ENCODE assay signal across 24 cellular contexts in genomic region chr5:135019314-135019713, GRCh38. TPM values are rescaled to one million over a fixed set of nuclear protein-coding genes. Genes with fewer than 3 reads are reported as not detected.
DNase-seq lines count a peak whose midpoint lies in the region; ATAC-seq and TF ChIP-seq lines count a peak whose summit lies in the region.
"Had no signal": no experiment of that assay in that cellular context is flagged by ENCODE, and none has a peak within 500 bp of the region (broad histone marks: within the 10 kb centered on the region; RNA-seq: fewer than 3 reads in every experiment).

No MANE protein-coding gene starts in this region.

- 88 to 96% methylated on average over 4 to 5 of the region's 5 CpGs for WGBS in endodermal cell (ENCODE audit: insufficient coverage in 1 of 2, insufficient read length in 1 of 2), 2 experiments
- WGBS in spleen, 5 donors = 80 to 97% (median 86%) methylated on average over 5 of the region's 5 CpGs
- WGBS in body of pancreas, 2 donors = 84 to 93% methylated on average over 3 to 5 of the region's 5 CpGs

- H3K9me3 ChIP-seq in endodermal cell (ENCODE audit: control insufficient read depth, low read length) (no peaks in the 10 kb centered on the region), spleen (no peaks in the 10 kb centered on the region), body of pancreas (no peaks in the 10 kb centered on the region)
- H3K9me3 ChIP-seq: BLaER1, HAP-1, thyroid gland had no signal

- no peak overlapping the region for H3K9ac ChIP-seq in endodermal cell (ENCODE audit: extremely low read depth, low read length, poor library complexity, severe bottlenecking)
- H3K9ac ChIP-seq: BLaER1 had no signal

- H3K36me3 ChIP-seq in endodermal cell (ENCODE audit: control insufficient read depth, insufficient read depth, low read length) (no peaks in the 10 kb centered on the region), spleen (no peaks in the 10 kb centered on the region), body of pancreas (replicated peaks in 1 of 2; ENCODE audit: insufficient read depth in 1 of 2, low read depth in 2 of 2) (no peaks in the 10 kb centered on the region)
- H3K36me3 ChIP-seq: BLaER1, brain microvascular endothelial cell, HAP-1, thyroid gland had no signal

- ATAC-seq in activated CD4-positive, CD25-positive, alpha-beta regulatory T cell treated with anti-CD3 and anti-CD28 coated beads, Interleukin-2, amount 50 U/mL, for 24 hours = no peak
- no peak for ATAC-seq in body of pancreas
- ATAC-seq: stimulated activated effector memory CD8-positive, alpha-beta T cell treated with anti-CD3 and anti-CD28 coated beads, Interleukin-12 subunit alpha, Interleukin-12 subunit beta, amount 100 ng/mL, for 72 hours had no signal

- H3K4me3 ChIP-seq in endodermal cell (ENCODE audit: low read length) (no peak overlapping the region), spleen (no peak overlapping the region), body of pancreas (no peak overlapping the region)
- H3K4me3 ChIP-seq: BLaER1, HAP-1, thyroid gland had no signal

- H3K4me3 Mint-ChIP-seq in endodermal cell = no peak overlapping the region
- H3K4me3 Mint-ChIP-seq: activated naive CD8-positive, alpha-beta T cell; dendritic cell treated with granulocyte-macrophage colony-stimulating factor and Interleukin-4, amounts not matched to agents 40 ng/mL and 50 ng/mL, for 4 days; neural crest cell; stimulated activated effector memory CD8-positive, alpha-beta T cell treated with anti-CD3 and anti-CD28 coated beads, Interleukin-12 subunit alpha, Interleukin-12 subunit beta, amount 100 ng/mL, for 72 hours had no signal

- peak; percentile 5 for DNase-seq in activated CD4-positive, CD25-positive, alpha-beta regulatory T cell treated with anti-CD3 and anti-CD28 coated beads, Interleukin-2, amount 50 U/mL, for 72 hours
- peak; percentile 8 for DNase-seq in NCI-H69 (lab: John Stamatoyannopoulos, UW)
- DNase-seq in endodermal cell = no peak
- peak; percentile 58 for DNase-seq in spleen
- DNase-seq in Kasumi-1 (lab: John Stamatoyannopoulos, UW) = no peak
- no peak for DNase-seq in GDM1 (lab: John Stamatoyannopoulos, UW)
- DNase-seq in body of pancreas = no peak
- DNase-seq: activated T-cell treated with anti-CD3 and anti-CD28 coated beads for 4 hours, brain microvascular endothelial cell, Calu3, NCI-H1105, NCI-H2107, RPMI8226, thyroid gland had no signal

- TF ChIP-seq POLR2A in spleen (IDR thresholded peaks at IDR 0.05) = no peak
- no peak for TF ChIP-seq POLR2A in body of pancreas (IDR thresholded peaks at IDR 0.05)

- H3K4me1 Mint-ChIP-seq in endodermal cell = no peaks in the 10 kb centered on the region
- H3K4me1 Mint-ChIP-seq: neural crest cell; stimulated activated effector memory CD8-positive, alpha-beta T cell treated with anti-CD3 and anti-CD28 coated beads, Interleukin-12 subunit alpha, Interleukin-12 subunit beta, amount 100 ng/mL, for 72 hours had no signal

- peaks cover 58% of the 10 kb centered on the region for H3K27me3 Mint-ChIP-seq in endodermal cell (ENCODE audit: insufficient read depth)

- H3K27me3 ChIP-seq in endodermal cell (ENCODE audit: control insufficient read depth, insufficient read depth, low read length, poor library complexity, severe bottlenecking) (peaks cover 18% of the 10 kb centered on the region), spleen (replicated peaks in 1 of 7) (peaks cover 0 to 5% (median 0%) of the 10 kb centered on the region in 7 donors), body of pancreas (no peaks in the 10 kb centered on the region)
- H3K27me3 ChIP-seq: BLaER1, thyroid gland had no signal

- TF ChIP-seq CTCF in endodermal cell (conservative IDR thresholded peaks at IDR 0.05) (peak; percentile 38), spleen (IDR thresholded peaks at IDR 0.05 in 8 of 11, conservative IDR thresholded peaks at IDR 0.05 in 3 of 11) (no peak), body of pancreas (IDR thresholded peaks at IDR 0.05) (no peak)

- H3K36me3 Mint-ChIP-seq in endodermal cell (ENCODE audit: low read depth) = no peaks in the 10 kb centered on the region
- H3K36me3 Mint-ChIP-seq: activated naive CD8-positive, alpha-beta T cell; stimulated activated effector memory CD8-positive, alpha-beta T cell treated with anti-CD3 and anti-CD28 coated beads, Interleukin-12 subunit alpha, Interleukin-12 subunit beta, amount 100 ng/mL, for 72 hours had no signal

- no peaks in the 10 kb centered on the region for H3K9me3 Mint-ChIP-seq in endodermal cell
- H3K9me3 Mint-ChIP-seq: dendritic cell treated with granulocyte-macrophage colony-stimulating factor and Interleukin-4, amounts not matched to agents 40 ng/mL and 50 ng/mL, for 4 days; neural crest cell; stimulated activated effector memory CD8-positive, alpha-beta T cell treated with anti-CD3 and anti-CD28 coated beads, Interleukin-12 subunit alpha, Interleukin-12 subunit beta, amount 100 ng/mL, for 72 hours had no signal

- H3K27ac ChIP-seq in endodermal cell (ENCODE audit: low read depth, low read length) = no peak overlapping the region
- no peak overlapping the region for H3K27ac ChIP-seq in spleen
- H3K27ac ChIP-seq in body of pancreas = no peak overlapping the region
- H3K27ac ChIP-seq: BLaER1, brain microvascular endothelial cell, epithelial cell of prostate, thyroid gland had no signal

- intact Hi-C loops in spleen (cut with DNase I; ENCODE audit: low total_unique reads) (no loop called here), body of pancreas (cut with DNase I) (no loop called here)

- H3K27ac Mint-ChIP-seq in endodermal cell = no peak overlapping the region
- H3K27ac Mint-ChIP-seq: activated naive CD8-positive, alpha-beta T cell; dendritic cell treated with granulocyte-macrophage colony-stimulating factor and Interleukin-4, amounts not matched to agents 40 ng/mL and 50 ng/mL, for 4 days; stimulated activated effector memory CD8-positive, alpha-beta T cell treated with anti-CD3 and anti-CD28 coated beads, Interleukin-12 subunit alpha, Interleukin-12 subunit beta, amount 100 ng/mL, for 72 hours had no signal

- H3K4me1 ChIP-seq in endodermal cell (ENCODE audit: control insufficient read depth, insufficient read depth, low read length) = no peaks in the 10 kb centered on the region
- H3K4me1 ChIP-seq in spleen = no peaks in the 10 kb centered on the region
- H3K4me1 ChIP-seq in body of pancreas = peaks cover 10% of the 10 kb centered on the region
- H3K4me1 ChIP-seq: BLaER1 had no signal

RNA-seq across cellular contexts. Expression of gene PITX1, which starts 14.7 kb away (rescaled TPM):
- total RNA-seq in endodermal cell = 1 to 10 TPM; 1.3 to 2.4 TPM
- polyA plus RNA-seq in endodermal cell (2013, experiment 1 of 2) = 5.9 TPM
- 5.7 TPM for polyA plus RNA-seq in endodermal cell (2013, experiment 2 of 2)
- total RNA-seq in spleen = under 1 TPM in 1 of 7 donors, not detected in 6; 0.98 TPM
- polyA plus RNA-seq in spleen = under 1 TPM; 0.04 to 0.38 (median 0.09) TPM
- total RNA-seq in body of pancreas = not detected
- total RNA-seq: mononuclear cell, neural crest cell had no signal

RNA-seq across cellular contexts. Expression of gene CATSPER3, which starts 51.6 kb away (rescaled TPM):
- under 1 TPM; 0.64 to 0.68 TPM for total RNA-seq in endodermal cell
- 0.21 TPM for polyA plus RNA-seq in endodermal cell (2013, experiment 1 of 2)
- polyA plus RNA-seq in endodermal cell (2013, experiment 2 of 2) = not detected
- total RNA-seq in spleen = under 1 TPM in 4 of 7 donors, not detected in 3; 0.40 to 0.89 (median 0.65) TPM
- under 1 TPM; 0.35 to 0.44 (median 0.39) TPM for polyA plus RNA-seq in spleen
- under 1 TPM in 1 of 2 donors, not detected in 1; 0.52 TPM for total RNA-seq in body of pancreas
- total RNA-seq: A172 had no signal

Comparison
In these comparisons a context has a peak if more than half of its experiments do, and no peak if none do; other contexts are left out.
1. DNase-seq: peak in activated CD4-positive, CD25-positive, alpha-beta regulatory T cell treated with anti-CD3 and anti-CD28 coated beads, Interleukin-2, amount 50 U/mL, for 72 hours (single experiment), NCI-H69 (single experiment) and spleen (single experiment); none in endodermal cell (single experiment), Kasumi-1 (0 of 2), GDM1 (single experiment) and body of pancreas (0 of 4).